Comparison of ENCODE assay signal across 8 cellular contexts in genomic region chr19:36378625-36379509, GRCh38. TPM values are rescaled to one million over a fixed set of nuclear protein-coding genes. Genes with fewer than 3 reads are reported as not detected.
A peak's percentile ranks its signal among the peaks of the same experiment; 100 is the strongest.
DNase-seq lines count a peak whose midpoint lies in the region; ATAC-seq, FAIRE-seq and TF ChIP-seq lines count a peak whose summit lies in the region.

Gene ZFP14, minus strand, starts transcription at chr19:36379201. Its CDS starts 11,309 bp downstream, at chr19:36367892.

- DNase-seq in A549 (ENCODE audit: low read depth in 1 of 2, low spot score in 1 of 2): peak; percentile 98 to 100
- DNase-seq in NCI-H2171 (lab: John Stamatoyannopoulos, UW): peak; percentile 87
- peak; percentile 96 for DNase-seq in WERI-Rb-1
- DNase-seq in bronchial epithelial cell (ENCODE audit: low read depth): peak; percentile 85
- DNase-seq in iPS-NIHi7 (ENCODE audit: extremely low spot score): peak; percentile 100
- peak; percentile 95 for DNase-seq in small intestine

- TF ChIP-seq CTCF in A549 (IDR thresholded peaks at IDR 0.05): peak; percentile 34
- peak; percentile 39 for TF ChIP-seq CTCF in WERI-Rb-1 (IDR thresholded peaks at IDR 0.05; ENCODE audit: low read depth, low read length)
- TF ChIP-seq CTCF in bronchial epithelial cell (IDR thresholded peaks at IDR 0.05; ENCODE audit: insufficient read depth, low read length, severe bottlenecking): peak; percentile 35

- 8% methylated on average over 60 of the region's 69 CpGs for WGBS in A549 (ENCODE audit: missing lambda C conversion rate)
- 2 to 3% (median 3%) methylated on average over 69 of the region's 69 CpGs for WGBS in small intestine, 3 donors

- H3K4me3 ChIP-seq in A549 (peak within 1 kb of the TSS; percentile 61), WERI-Rb-1 (ENCODE audit: low read depth, low read length) (peak within 1 kb of the TSS; percentile 87), bronchial epithelial cell (ENCODE audit: low read depth, low read length) (peak within 1 kb of the TSS; percentile 69), small intestine (ENCODE audit: low read depth in 1 of 2, low read length in 2 of 2) (peak within 1 kb of the TSS; percentile 66 to 78)

- peak within 1 kb of the TSS; percentile 94 for H3K4me2 ChIP-seq in A549

- H3K27me3 ChIP-seq in WERI-Rb-1 (ENCODE audit: insufficient read depth, low read depth, severe bottlenecking) (no peaks in the 10 kb centered on the region), bronchial epithelial cell (ENCODE audit: control insufficient read depth, insufficient read depth, low read length) (no peaks in the 10 kb centered on the region), small intestine (ENCODE audit: control insufficient read depth in 2 of 2, insufficient read depth in 2 of 2, low read length in 2 of 2) (no peaks in the 10 kb centered on the region)

- peak within 1 kb of the TSS; percentile 73 to 85 for H3K27ac ChIP-seq in A549
- peak within 1 kb of the TSS; percentile 88 for H3K27ac ChIP-seq in WERI-Rb-1
- peak within 1 kb of the TSS; percentile 79 to 91 for H3K27ac ChIP-seq in small intestine (ENCODE audit: low read depth in 1 of 2, low read length in 1 of 2)

- ATAC-seq in A549 (peak; percentile 99), GM18861 (IDR thresholded peaks at IDR 0.05; ENCODE audit: unreplicated experiment) (peak; percentile 96), HG03095 (IDR thresholded peaks at IDR 0.05; ENCODE audit: unreplicated experiment) (peak; percentile 88)

- POLR2A ChIA-PET in A549 (lab: Yijun Ruan, JAX): interaction anchor here (0.6 to 2.3 kb wide), 9 partner anchors 18 to 993 kb away, joined by 3 to 19 read pairs (median 4); partner anchors contain the start of genes ZNF146, ZNF260, ZNF345 and ZNF461

- TF ChIP-seq EP300 in A549 (IDR thresholded peaks at IDR 0.05): no peak

- FAIRE-seq in A549 (lab: Jason Lieb, UNC): peak; percentile 98
- FAIRE-seq in bronchial epithelial cell (lab: Jason Lieb, UNC): no peak
- no peak for FAIRE-seq in small intestine (lab: Jason Lieb, UNC)

- CTCF ChIA-PET in A549 (lab: Yijun Ruan, JAX): interaction anchor here (0.9 to 3.7 kb wide), 7 partner anchors 10 to 308 kb away, joined by 3 to 14 read pairs (median 4); partner anchors contain the start of genes ZNF260 and ZNF566

- peak; percentile 80 for TF ChIP-seq POLR2A in A549 (IDR thresholded peaks at IDR 0.05; ENCODE audit: low read length)

- TF ChIP-seq RAD21 in A549 (conservative IDR thresholded peaks at IDR 0.05 in 1 of 2, IDR thresholded peaks at IDR 0.05 in 1 of 2): peak; percentile 61 to 71

- H3K4me1 ChIP-seq in A549 (peaks cover 5% of the 10 kb centered on the region; the same call in 2 of the 3 replicates), small intestine (ENCODE audit: control insufficient read depth in 2 of 2, insufficient read depth in 1 of 2, low read depth in 1 of 2, low read length in 1 of 2) (peaks cover 0 to 6% of the 10 kb centered on the region in 2 donors)

- H3K9me3 ChIP-seq in A549: peaks cover 79% of the 10 kb centered on the region
- H3K9me3 ChIP-seq in WERI-Rb-1 (ENCODE audit: severe bottlenecking): peaks cover 5% of the 10 kb centered on the region
- H3K9me3 ChIP-seq in small intestine (ENCODE audit: control insufficient read depth, low read depth): no peaks in the 10 kb centered on the region

- H3K36me3 ChIP-seq in WERI-Rb-1 (no peaks in the 10 kb centered on the region), bronchial epithelial cell (ENCODE audit: control insufficient read depth, insufficient read depth, low read length) (no peaks in the 10 kb centered on the region), small intestine (ENCODE audit: control insufficient read depth in 2 of 2, insufficient read depth in 2 of 2, low read length in 2 of 2) (no peaks in the 10 kb centered on the region)

TF ChIP-seq in A549, 52 proteins besides CTCF, POLR2A, EP300 and RAD21:
- TF ChIP-seq RFX5 (IDR thresholded peaks at IDR 0.05) (peak; percentile 52; the same call in 1 of the 2 replicates), TP53 (CRISPR knock-in tag; IDR thresholded peaks at IDR 0.05) (peak; percentile 71; the same call in 1 of the 2 replicates), JUN (IDR thresholded peaks at IDR 0.05) (peak in 1 of 2 experiments; percentile 87; a peak in 3 of 5 replicates), HOXB5 (CRISPR knock-in tag; IDR thresholded peaks at IDR 0.05) (no peak), E2F6 (IDR thresholded peaks at IDR 0.05; ENCODE audit: borderline replicate concordance, low read depth) (peak; percentile 96), PHF8 (IDR thresholded peaks at IDR 0.05; ENCODE audit: borderline replicate concordance, low read depth) (peak; percentile 50; the same call in 1 of the 2 replicates), HOXB13 (CRISPR knock-in tag; IDR thresholded peaks at IDR 0.05; ENCODE audit: low read depth) (no peak), MAFK (IDR thresholded peaks at IDR 0.05; ENCODE audit: partially characterized antibody) (no peak), MAZ (IDR thresholded peaks at IDR 0.05; ENCODE audit: borderline replicate concordance, low read depth, low read length) (peak; percentile 60; the same call in 1 of the 2 replicates), MYC (IDR thresholded peaks at IDR 0.05; ENCODE audit: borderline replicate concordance, low read length) (0 out of 2 replicates have a peak, but pooled peaks have one; percentile 16), MAX (IDR thresholded peaks at IDR 0.05) (peak; percentile 65; the same call in 1 of the 2 replicates), SMC3 (IDR thresholded peaks at IDR 0.05) (peak; percentile 37; the same call in 2 of the 3 replicates), BHLHE40 (IDR thresholded peaks at IDR 0.05; ENCODE audit: low read depth, low read length) (0 out of 2 replicates have a peak, but pooled peaks have one; percentile 16), KDM5A (IDR thresholded peaks at IDR 0.05) (0 out of 2 replicates have a peak, but pooled peaks have one; percentile 34), NPAS2 (CRISPR knock-in tag; IDR thresholded peaks at IDR 0.05; ENCODE audit: borderline replicate concordance) (no peak), TFCP2L1 (CRISPR knock-in tag; IDR thresholded peaks at IDR 0.05) (no peak)
- TF ChIP-seq, protein P1, sequence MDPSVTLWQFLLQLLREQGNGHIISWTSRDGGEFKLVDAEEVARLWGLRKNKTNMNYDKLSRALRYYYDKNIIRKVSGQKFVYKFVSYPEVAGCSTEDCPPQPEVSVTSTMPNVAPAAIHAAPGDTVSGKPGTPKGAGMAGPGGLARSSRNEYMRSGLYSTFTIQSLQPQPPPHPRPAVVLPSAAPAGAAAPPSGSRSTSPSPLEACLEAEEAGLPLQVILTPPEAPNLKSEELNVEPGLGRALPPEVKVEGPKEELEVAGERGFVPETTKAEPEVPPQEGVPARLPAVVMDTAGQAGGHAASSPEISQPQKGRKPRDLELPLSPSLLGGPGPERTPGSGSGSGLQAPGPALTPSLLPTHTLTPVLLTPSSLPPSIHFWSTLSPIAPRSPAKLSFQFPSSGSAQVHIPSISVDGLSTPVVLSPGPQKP (IDR thresholded peaks at IDR 0.05; ENCODE audit: low read depth, low read length): no peak
- TF ChIP-seq, protein P2, sequence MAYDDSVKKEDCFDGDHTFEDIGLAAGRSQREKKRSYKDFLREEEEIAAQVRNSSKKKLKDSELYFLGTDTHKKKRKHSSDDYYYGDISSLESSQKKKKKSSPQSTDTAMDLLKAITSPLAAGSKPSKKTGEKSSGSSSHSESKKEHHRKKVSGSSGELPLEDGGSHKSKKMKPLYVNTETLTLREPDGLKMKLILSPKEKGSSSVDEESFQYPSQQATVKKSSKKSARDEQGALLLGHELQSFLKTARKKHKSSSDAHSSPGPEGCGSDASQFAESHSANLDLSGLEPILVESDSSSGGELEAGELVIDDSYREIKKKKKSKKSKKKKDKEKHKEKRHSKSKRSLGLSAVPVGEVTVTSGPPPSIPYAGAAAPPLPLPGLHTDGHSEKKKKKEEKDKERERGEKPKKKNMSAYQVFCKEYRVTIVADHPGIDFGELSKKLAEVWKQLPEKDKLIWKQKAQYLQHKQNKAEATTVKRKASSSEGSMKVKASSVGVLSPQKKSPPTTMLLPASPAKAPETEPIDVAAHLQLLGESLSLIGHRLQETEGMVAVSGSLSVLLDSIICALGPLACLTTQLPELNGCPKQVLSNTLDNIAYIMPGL (CRISPR knock-in tag; IDR thresholded peaks at IDR 0.05; ENCODE audit: borderline replicate concordance): 0 out of 2 replicates have a peak, but pooled peaks have one; percentile 77

RNA-seq across cellular contexts. Expression of gene ZFP14, which starts in this region (rescaled TPM):
- polyA plus RNA-seq in A549 (2011; rRNA removed) (5.8 and 7.1 TPM in 2 replicates), A549 (2017; fragmentation: RNase III; extraction: RNeasy Plus Mini Kit Qiagen cat#74134 plus additional on column Dnase treatment) (3.3 to 3.8 TPM (median 3.4 TPM) in 3 replicates), small intestine (1 to 10 TPM; 1.1 to 1.6 (median 1.6) TPM)
- polyA plus RNA-seq in A549 (2012; cell fraction: cytosol; rRNA removed): 1.2 and 1.3 TPM in 2 replicates
- polyA plus RNA-seq in A549 (2012; cell fraction: nucleus; rRNA removed): 0.95 and 1.3 TPM in 2 replicates
- polyA minus RNA-seq in A549 (2011; rRNA and poly(A)+ RNA removed): 4.6 and 4.7 TPM in 2 replicates
- total RNA-seq in bronchial epithelial cell: 1.6 and 2.6 TPM in 2 replicates

Comparison
In these comparisons a context has a peak if more than half of its experiments do, and no peak if none do; other contexts are left out.
1. Peak in every context shown above with its lines: DNase-seq, ATAC-seq, H3K4me3 ChIP-seq and H3K27ac ChIP-seq.